8 cellular contexts compared by ENCODE assay signal in the genomic region with DNA sequence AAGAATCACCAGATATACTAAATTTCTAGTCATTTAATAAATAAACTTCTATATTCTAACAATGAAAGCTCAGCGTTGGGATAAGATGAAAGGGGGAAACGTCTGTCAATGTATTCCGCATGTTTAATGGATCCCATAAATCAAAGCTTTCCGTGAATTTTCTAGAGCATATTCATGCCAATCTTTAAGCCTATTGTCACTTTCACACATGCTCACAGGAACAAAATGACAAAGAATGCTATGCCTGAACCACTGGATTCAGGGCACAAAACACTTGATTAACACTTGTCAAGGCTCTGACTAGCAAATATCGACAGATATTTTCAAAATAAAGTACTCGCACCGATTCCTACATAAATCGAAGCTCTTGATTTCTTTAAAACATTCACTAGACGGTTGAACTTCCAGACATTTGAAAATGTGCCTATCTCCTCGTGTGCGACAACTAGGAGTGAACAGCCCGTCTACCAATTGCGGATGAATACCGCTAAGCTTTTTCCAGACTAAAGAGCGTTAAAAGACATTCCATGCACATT. TPM values are rescaled to one million over a fixed set of nuclear protein-coding genes. Genes with fewer than 3 reads are reported as not detected.
DNase-seq lines count a peak whose midpoint lies in the region; ATAC-seq and TF ChIP-seq lines count a peak whose summit lies in the region.

No MANE protein-coding gene starts in this region.

- H3K27me3 Mint-ChIP-seq in activated T-cell treated with anti-CD3 and anti-CD28 coated beads, Interleukin-2, amount 50 U/mL, for 72 hours (ENCODE audit: low read depth): no peaks in the 10 kb centered on the region
- no peaks in the 10 kb centered on the region for H3K27me3 Mint-ChIP-seq in progenitor cell of endocrine pancreas

- H3K27ac ChIP-seq in Peyer's patch: peak overlapping the region; percentile 96 to 98 (median 97)

- TF ChIP-seq POLR2A in Peyer's patch (IDR thresholded peaks at IDR 0.05): no peak

- TF ChIP-seq CTCF in Peyer's patch (IDR thresholded peaks at IDR 0.05): no peak
- TF ChIP-seq CTCF in epithelial cell of proximal tubule (conservative IDR thresholded peaks at IDR 0.05; ENCODE audit: low read depth, low read length): no peak
- TF ChIP-seq CTCF in progenitor cell of endocrine pancreas (IDR thresholded peaks at IDR 0.05; ENCODE audit: unreplicated experiment): no peak

- H3K4me1 ChIP-seq in Peyer's patch: peaks cover 0 to 27% (median 3%) of the 10 kb centered on the region in 4 donors

- H3K4me3 ChIP-seq in Peyer's patch (peak overlapping the region; percentile 76 to 91 (median 80)), epithelial cell of proximal tubule (ENCODE audit: low read depth, low read length) (peak overlapping the region; percentile 82)

- H3K27ac Mint-ChIP-seq in activated T-cell treated with anti-CD3 and anti-CD28 coated beads, Interleukin-2, amount 50 U/mL, for 72 hours: peak overlapping the region; percentile 94
- H3K27ac Mint-ChIP-seq in progenitor cell of endocrine pancreas: peak overlapping the region; percentile 96

- no peak for DNase-seq in activated T-cell treated with anti-CD3 and anti-CD28 coated beads, Interleukin-2, amount 50 U/mL, for 72 hours
- no peak for DNase-seq in activated T-cell treated with anti-CD3 and anti-CD28 coated beads, Interleukin-2, amount 50 U/mL, for 1 hour
- DNase-seq in Peyer's patch (no peak), epithelial cell of proximal tubule (ENCODE audit: low read depth) (no peak), progenitor cell of endocrine pancreas (ENCODE audit: low spot score, unreplicated experiment) (no peak), germinal center (ENCODE audit: low spot score) (no peak), mucosa of gallbladder (ENCODE audit: low spot score) (no peak)

- peak overlapping the region; percentile 97 for H3K4me3 Mint-ChIP-seq in activated T-cell treated with anti-CD3 and anti-CD28 coated beads, Interleukin-2, amount 50 U/mL, for 72 hours
- H3K4me3 Mint-ChIP-seq in progenitor cell of endocrine pancreas (ENCODE audit: low read depth): peak overlapping the region; percentile 90

- H3K27me3 ChIP-seq in Peyer's patch: no peaks in the 10 kb centered on the region

- no peaks in the 10 kb centered on the region for H3K9me3 Mint-ChIP-seq in activated T-cell treated with anti-CD3 and anti-CD28 coated beads, Interleukin-2, amount 50 U/mL, for 72 hours
- H3K9me3 Mint-ChIP-seq in progenitor cell of endocrine pancreas (ENCODE audit: low read depth): no peaks in the 10 kb centered on the region

- H3K36me3 Mint-ChIP-seq in activated T-cell treated with anti-CD3 and anti-CD28 coated beads, Interleukin-2, amount 50 U/mL, for 72 hours (ENCODE audit: insufficient read depth in 2 of 2): peaks cover 8 to 10% of the 10 kb centered on the region in 2 donors
- H3K36me3 Mint-ChIP-seq in progenitor cell of endocrine pancreas (ENCODE audit: insufficient read depth): no peaks in the 10 kb centered on the region

- no peaks in the 10 kb centered on the region for H3K9me3 ChIP-seq in Peyer's patch

- H3K4me1 Mint-ChIP-seq in activated T-cell treated with anti-CD3 and anti-CD28 coated beads, Interleukin-2, amount 50 U/mL, for 72 hours (ENCODE audit: low read depth): peaks cover 76% of the 10 kb centered on the region
- peaks cover 29% of the 10 kb centered on the region for H3K4me1 Mint-ChIP-seq in progenitor cell of endocrine pancreas (ENCODE audit: low read depth)

- no peaks in the 10 kb centered on the region for H3K36me3 ChIP-seq in Peyer's patch

- ATAC-seq in activated T-cell treated with anti-CD3 and anti-CD28 coated beads, Interleukin-2, amount 50 U/mL, for 72 hours (replicated peaks in 1 of 2): no peak
- no peak for ATAC-seq in HG02623 (IDR thresholded peaks at IDR 0.05; ENCODE audit: unreplicated experiment)

RNA-seq across cellular contexts. Expression of gene TLK1, which starts 1.8 kb away (rescaled TPM):
- total RNA-seq in activated T-cell treated with anti-CD3 and anti-CD28 coated beads, Interleukin-2, amount 50 U/mL, for 72 hours: 100 to 1,000 TPM in 1 of 2 donors, 10 to 100 TPM in 1; 96.0 to 102 TPM
- total RNA-seq in Peyer's patch: 10 to 100 TPM; 26.4 to 99.0 (median 45.0) TPM
- 7.2 and 10.7 TPM in 2 replicates for total RNA-seq in epithelial cell of proximal tubule
- total RNA-seq in progenitor cell of endocrine pancreas: 75.2 and 76.8 TPM in 2 replicates
- total RNA-seq in mucosa of gallbladder: 75.4 TPM
